17 cellular contexts compared by ENCODE assay signal in genomic region chr3:27888562-27888961, GRCh38.
DNase-seq lines count a peak whose midpoint lies in the region; ATAC-seq and TF ChIP-seq lines count a peak whose summit lies in the region.
"Had no signal": no experiment of that assay in that cellular context is flagged by ENCODE, and none has a peak within 500 bp of the region (broad histone marks: within the 10 kb centered on the region; RNA-seq: fewer than 3 reads in every experiment).

No MANE protein-coding gene starts in this region.

- no peak overlapping the region for H2AK9ac ChIP-seq in IMR-90 (replicated peaks; ENCODE audit: low read depth, low read length, poor library complexity)

- ATAC-seq in IMR-90 (ENCODE audit: low read depth): no peak
- no peak for ATAC-seq in GM19467 (IDR thresholded peaks at IDR 0.05; ENCODE audit: unreplicated experiment)
- ATAC-seq in GM21528 (IDR thresholded peaks at IDR 0.05; ENCODE audit: low FRiP score, unreplicated experiment): no peak
- ATAC-seq: GM12878, Right ventricle myocardium inferior had no signal

- H3K4me3 ChIP-seq in IMR-90 (ENCODE audit: insufficient read depth, low read depth, low read length) (no peak overlapping the region), cardiac fibroblast (replicated peaks in 1 of 2; ENCODE audit: low read depth in 2 of 2, low read length in 2 of 2) (no peak overlapping the region)
- H3K4me3 ChIP-seq: GM12878 had no signal

- no peak overlapping the region for H4K91ac ChIP-seq in IMR-90 (ENCODE audit: insufficient read depth, low read depth, low read length)

- no peak for TF ChIP-seq CTCF in IMR-90 (conservative IDR thresholded peaks at IDR 0.05; ENCODE audit: low read depth, low read length)
- no peak for TF ChIP-seq CTCF in cardiac fibroblast (IDR thresholded peaks at IDR 0.05; ENCODE audit: low read depth, low read length)
- TF ChIP-seq CTCF in GM10248 (IDR thresholded peaks at IDR 0.05; ENCODE audit: control extremely low read depth, extremely low read depth, low read depth, missing control alignments): no peak

- no peaks in the 10 kb centered on the region for H3K9me3 ChIP-seq in IMR-90 (ENCODE audit: control insufficient read depth, insufficient read depth, low read length)
- H3K9me3 ChIP-seq: SK-N-SH had no signal

- TF ChIP-seq POLR2A in IMR-90 (IDR thresholded peaks at IDR 0.05; ENCODE audit: low read depth, low read length): no peak

- intact Hi-C loops in IMR-90 (cut with micrococcal nuclease): no loop called here

- no peak overlapping the region for H2BK5ac ChIP-seq in IMR-90 (ENCODE audit: low read depth, low read length, poor library complexity, severe bottlenecking)

- POLR2A ChIA-PET in IMR-90 (lab: Charles Lee; ENCODE audit: unreplicated experiment) (no interaction called here), GM10248 (lab: Yijun Ruan, JAX) (no interaction called here)

- H4K8ac ChIP-seq in IMR-90 (ENCODE audit: low read depth in 2 of 2, low read length in 2 of 2): no peak overlapping the region

- dilution Hi-C loops in IMR-90 (cut with HindIII; ENCODE audit: low sequenced_read_pairs, unreplicated experiment): no loop called here

- H3K56ac ChIP-seq in IMR-90 (ENCODE audit: extremely low read depth, insufficient read depth, low read length): no peak overlapping the region

- no peak overlapping the region for H2AFZ ChIP-seq in IMR-90 (replicated peaks; ENCODE audit: low read length, poor library complexity)

- H4K5ac ChIP-seq in IMR-90 (ENCODE audit: low read depth, low read length): no peak overlapping the region

- no peaks in the 10 kb centered on the region for H3K4me1 ChIP-seq in IMR-90 (ENCODE audit: control insufficient read depth, insufficient read depth, low read length)

- CTCF ChIA-PET in IMR-90 (lab: Yijun Ruan, JAX): no interaction called here
- CTCF ChIA-PET in GM10248 (lab: Yijun Ruan, JAX): no interaction called here

- no peak overlapping the region for H3K4me2 ChIP-seq in IMR-90 (ENCODE audit: low read depth, low read length)
- H3K4me2 ChIP-seq: SK-N-SH had no signal

- no peak overlapping the region for H3K18ac ChIP-seq in IMR-90 (ENCODE audit: low read depth, low read length)

- in situ Hi-C loops in IMR-90 (cut with MboI; ENCODE audit: low sequenced_read_pairs): no loop called here

- H2BK15ac ChIP-seq in IMR-90 (ENCODE audit: low read depth, low read length): no peak overlapping the region

- H3K14ac ChIP-seq in IMR-90 (replicated peaks; ENCODE audit: low read depth, low read length): no peak overlapping the region

- no peaks in the 10 kb centered on the region for H3K36me3 ChIP-seq in IMR-90 (ENCODE audit: control insufficient read depth, insufficient read depth, low read length)

- no CpG with 5 or more reads among the region's 2 CpGs for WGBS in IMR-90 (ENCODE audit: extremely low coverage in 2 of 2, insufficient read length in 1 of 2), 2 experiments

- H3K23ac ChIP-seq in IMR-90 (ENCODE audit: low read depth, low read length): no peak overlapping the region

- H3K9me1 ChIP-seq in IMR-90 (ENCODE audit: insufficient read depth, low read length): no peaks in the 10 kb centered on the region

- no peaks in the 10 kb centered on the region for H4K20me1 ChIP-seq in IMR-90 (ENCODE audit: insufficient read depth, low read length)

- no peak for TF ChIP-seq RAD21 in IMR-90 (IDR thresholded peaks at IDR 0.05; ENCODE audit: low read length)

- H2BK20ac ChIP-seq in IMR-90 (ENCODE audit: low read depth, low read length): no peak overlapping the region

- H2AK5ac ChIP-seq in IMR-90 (ENCODE audit: low read depth, low read length): no peak overlapping the region

- no peaks in the 10 kb centered on the region for H3K79me1 ChIP-seq in IMR-90 (ENCODE audit: low read depth in 1 of 2, low read length in 2 of 2)

- no peak overlapping the region for H3K4ac ChIP-seq in IMR-90 (ENCODE audit: low read depth, low read length)

- no TSS peak for BruUV-seq in IMR-90 (replicated peaks; lab: Mats Ljungman, UMichigan)

- H2BK120ac ChIP-seq in IMR-90 (ENCODE audit: low read depth, low read length): no peak overlapping the region

- H3K27ac ChIP-seq in IMR-90 (ENCODE audit: insufficient read depth, low read length): no peak overlapping the region

- H3K27me3 ChIP-seq in IMR-90 (ENCODE audit: control insufficient read depth, insufficient read depth, low read length): no peaks in the 10 kb centered on the region

- no peak overlapping the region for H3K9ac ChIP-seq in IMR-90 (ENCODE audit: low read depth, low read length)
- H3K9ac ChIP-seq: SK-N-SH had no signal

- DNase-seq in EH (ENCODE audit: low read depth) (peak; percentile 6), IMR-90 (peak; percentile 0), cardiac fibroblast (ENCODE audit: low read depth in 2 of 2) (peak; percentile 5 to 7), fibroblast of peridontal ligament (ENCODE audit: extremely low read depth) (peak; percentile 6), GM10248 (ENCODE audit: extremely low spot score) (no peak), COR-L47 (lab: John Stamatoyannopoulos, UW) (no peak)
- DNase-seq: ACHN; CD4-positive, alpha-beta memory T cell; KBM-7; NCI-H1092 treated with DMSO at 0.1 percent for 48 hours; NCI-H1694 treated with DMSO at 0.1 percent for 48 hours; NCI-H446; SK-N-SH had no signal

TF ChIP-seq in IMR-90, 13 proteins besides CTCF, POLR2A, EP300 and RAD21:
- TF ChIP-seq RFX5 (IDR thresholded peaks at IDR 0.05; ENCODE audit: low read depth, low read length) (no peak), CHD1 (IDR thresholded peaks at IDR 0.05; ENCODE audit: low read depth, low read length) (no peak), ELK1 (IDR thresholded peaks at IDR 0.05; ENCODE audit: borderline replicate concordance, low read depth, low read length) (no peak), USF2 (IDR thresholded peaks at IDR 0.05; ENCODE audit: low read depth, low read length) (no peak), SMC3 (IDR thresholded peaks at IDR 0.05; ENCODE audit: low read depth, low read length) (no peak), FOS (IDR thresholded peaks at IDR 0.05; ENCODE audit: low read depth, low read length) (no peak), MAZ (IDR thresholded peaks at IDR 0.05; ENCODE audit: borderline replicate concordance, low read depth, low read length) (no peak), MAFK (IDR thresholded peaks at IDR 0.05; ENCODE audit: low read depth, low read length) (no peak), BHLHE40 (IDR thresholded peaks at IDR 0.05; ENCODE audit: low read depth, low read length) (no peak), NFE2L2 (IDR thresholded peaks at IDR 0.05; ENCODE audit: low read depth, low read length) (no peak), RCOR1 (IDR thresholded peaks at IDR 0.05; ENCODE audit: insufficient replicate concordance, low read length) (no peak), MXI1 (IDR thresholded peaks at IDR 0.05; ENCODE audit: borderline replicate concordance, low read depth, low read length) (no peak)

Comparison
In these comparisons a context has a peak if more than half of its experiments do, and no peak if none do; other contexts are left out.
1. DNase-seq: peak in EH (single experiment), IMR-90 (single experiment), cardiac fibroblast (2 of 2) and fibroblast of peridontal ligament (single experiment); none in GM10248 (single experiment) and COR-L47 (single experiment).